Comparison of ENCODE assay signal across 15 cellular contexts in genomic region chr20:59035381-59035780, GRCh38. TPM values are rescaled to one million over a fixed set of nuclear protein-coding genes. Genes with fewer than 3 reads are reported as not detected.
DNase-seq lines count a peak whose midpoint lies in the region; ATAC-seq, FAIRE-seq and TF ChIP-seq lines count a peak whose summit lies in the region.
"Had no signal": no experiment of that assay in that cellular context is flagged by ENCODE, and none has a peak within 500 bp of the region (broad histone marks: within the 10 kb centered on the region; RNA-seq: fewer than 3 reads in every experiment).

No MANE protein-coding gene starts in this region.

- peaks cover 12 to 14% of the 10 kb centered on the region in 2 experiments; a peak in 4 of 5 replicates for H3K4me1 ChIP-seq in K562 (replicated peaks in 1 of 2; ENCODE audit: control insufficient read depth in 2 of 2, insufficient read depth in 2 of 2, low read length in 2 of 2)
- H3K4me1 ChIP-seq in neuronal stem cell (ENCODE audit: control insufficient read depth in 2 of 2, insufficient read depth in 1 of 2, low read depth in 1 of 2, low read length in 2 of 2), result peaks cover 4 to 24% of the 10 kb centered on the region in 2 donors

- FAIRE-seq in K562 (lab: Jason Lieb, UNC), result no peak

- H3K9me1 ChIP-seq in K562 (ENCODE audit: control insufficient read depth, insufficient read depth, low read length), result peaks cover 4% of the 10 kb centered on the region

- H4K20me1 ChIP-seq in K562 (replicated peaks; ENCODE audit: control insufficient read depth, insufficient read depth, low read length), result no peaks in the 10 kb centered on the region

- no peak overlapping the region for H2BK120ac ChIP-seq in neuronal stem cell (ENCODE audit: low read depth, low read length)

- H3K23ac ChIP-seq in neuronal stem cell (ENCODE audit: low read depth, low read length, poor library complexity), result no peak overlapping the region

- no peak overlapping the region for H2BK12ac ChIP-seq in neuronal stem cell (ENCODE audit: low read length)

- ATAC-seq in activated naive CD4-positive, alpha-beta T cell treated with anti-CD3 and anti-CD28 coated beads, Interleukin-2, amount 50 U/mL, for 72 hours, result no peak
- ATAC-seq in T-cell (replicated peaks in 1 of 4), result no peak
- ATAC-seq in K562, result no peak
- ATAC-seq: GM23338 had no signal

- no peak for TF ChIP-seq POLR2A in K562 (conservative IDR thresholded peaks at IDR 0.05)

- peaks cover 87% of the 10 kb centered on the region for H3K36me3 ChIP-seq in K562 (ENCODE audit: control insufficient read depth, insufficient read depth, low read length)
- H3K36me3 ChIP-seq in neuronal stem cell (replicated peaks in 1 of 2; ENCODE audit: control insufficient read depth in 2 of 2, insufficient read depth in 2 of 2, low read length in 2 of 2), result peaks cover 11 to 57% of the 10 kb centered on the region in 2 donors

- no peak overlapping the region for H2AFZ ChIP-seq in K562 (ENCODE audit: low read depth, low read length)
- no peak overlapping the region for H2AFZ ChIP-seq in neuronal stem cell (ENCODE audit: low read length)
- H2AFZ ChIP-seq: GM23338 had no signal

- TF ChIP-seq RAD21 in K562 (CRISPR knock-in tag; conservative IDR thresholded peaks at IDR 0.05 in 1 of 2, IDR thresholded peaks at IDR 0.05 in 1 of 2), result no peak

- DNase-seq in activated naive CD4-positive, alpha-beta T cell treated with anti-CD3 and anti-CD28 coated beads, Interleukin-2, amount 50 U/mL, for 72 hours (ENCODE audit: low spot score in 2 of 2), result no peak
- no peak for DNase-seq in T-cell
- no peak for DNase-seq in K562 (ENCODE audit: extremely low read depth in 1 of 4, low spot score in 3 of 4)
- no peak for DNase-seq in neuronal stem cell (ENCODE audit: low spot score)
- no peak for DNase-seq in NCI-H2196 (lab: John Stamatoyannopoulos, UW; ENCODE audit: unreplicated experiment)
- no peak for DNase-seq in cortex of kidney (lab: John Stamatoyannopoulos, UW)
- DNase-seq: DMS 273 treated with DMSO at 0.1 percent for 48 hours, NCI-H1436, NCI-H2029 treated with DMSO at 0.1 percent for 48 hours, NCI-H524, OCI-M1 had no signal

- H3K27ac ChIP-seq in K562 (ENCODE audit: extremely low read depth, low read depth, low read length), result no peak overlapping the region
- H3K27ac ChIP-seq in neuronal stem cell (replicated peaks; ENCODE audit: low read length), result no peak overlapping the region
- H3K27ac ChIP-seq: HL-60, RWPE1 had no signal

- WGBS in K562 (ENCODE audit: insufficient coverage, low coverage, missing lambda C conversion rate), result 90% methylated on average over 3 of the region's 3 CpGs
- WGBS in neuronal stem cell (ENCODE audit: extremely low coverage in 2 of 2, insufficient read length in 2 of 2, insufficient replicate concordance in 1 of 2), 2 donors, result no CpG with 5 or more reads among the region's 3 CpGs

- H3K9me3 ChIP-seq in K562 (replicated peaks; ENCODE audit: control insufficient read depth, insufficient read depth, low read depth, low read length) (no peaks in the 10 kb centered on the region), neuronal stem cell (replicated peaks in 1 of 2; ENCODE audit: control insufficient read depth in 2 of 2, insufficient read depth in 1 of 2, low read depth in 1 of 2, low read length in 2 of 2) (peaks cover 0 to 4% of the 10 kb centered on the region in 2 donors)

- no peaks in the 10 kb centered on the region for H3K9me3 Mint-ChIP-seq in activated naive CD4-positive, alpha-beta T cell treated with anti-CD3 and anti-CD28 coated beads, Interleukin-2, amount 50 U/mL, for 24 hours
- no peaks in the 10 kb centered on the region for H3K9me3 Mint-ChIP-seq in activated naive CD4-positive, alpha-beta T cell treated with anti-CD3 and anti-CD28 coated beads, Interleukin-2, amount 50 U/mL, for 72 hours
- H3K9me3 Mint-ChIP-seq in T-cell, result no peaks in the 10 kb centered on the region
- H3K9me3 Mint-ChIP-seq: GM23338 had no signal

- H3K9ac ChIP-seq in K562 (ENCODE audit: insufficient read depth in 1 of 2, low read depth in 2 of 2, low read length in 2 of 2) (no peak overlapping the region), neuronal stem cell (ENCODE audit: low read depth, low read length, poor library complexity) (no peak overlapping the region)

- H3K4me2 ChIP-seq in K562 (ENCODE audit: insufficient read depth, low read length), result no peak overlapping the region
- no peak overlapping the region for H3K4me2 ChIP-seq in neuronal stem cell (ENCODE audit: insufficient read depth, low read length, poor library complexity, severe bottlenecking)
- H3K4me2 ChIP-seq: GM23338 had no signal

- peak overlapping the region; percentile 53 for H3K27ac Mint-ChIP-seq in activated naive CD4-positive, alpha-beta T cell treated with anti-CD3 and anti-CD28 coated beads, Interleukin-2, amount 50 U/mL, for 24 hours
- no peak overlapping the region for H3K27ac Mint-ChIP-seq in activated naive CD4-positive, alpha-beta T cell treated with anti-CD3 and anti-CD28 coated beads, Interleukin-2, amount 50 U/mL, for 72 hours
- peak overlapping the region; percentile 15 to 62 for H3K27ac Mint-ChIP-seq in T-cell
- H3K27ac Mint-ChIP-seq: GM23338 had no signal

- no peaks in the 10 kb centered on the region for H3K27me3 Mint-ChIP-seq in activated naive CD4-positive, alpha-beta T cell treated with anti-CD3 and anti-CD28 coated beads, Interleukin-2, amount 50 U/mL, for 24 hours
- no peaks in the 10 kb centered on the region for H3K27me3 Mint-ChIP-seq in T-cell

- peaks cover 56% of the 10 kb centered on the region for H3K4me1 Mint-ChIP-seq in activated naive CD4-positive, alpha-beta T cell treated with anti-CD3 and anti-CD28 coated beads, Interleukin-2, amount 50 U/mL, for 24 hours
- H3K4me1 Mint-ChIP-seq in T-cell, result peaks cover 40 to 52% (median 51%) of the 10 kb centered on the region in 3 donors

- H3K27me3 ChIP-seq in K562 (ENCODE audit: control insufficient read depth in 2 of 2, insufficient read depth in 2 of 2, low read length in 2 of 2) (no peaks in the 10 kb centered on the region), neuronal stem cell (ENCODE audit: control insufficient read depth in 3 of 3, insufficient read depth in 3 of 3, low read depth in 1 of 3, low read length in 3 of 3) (no peaks in the 10 kb centered on the region)

- no TSS peak for BruUV-seq in K562 (replicated peaks; lab: Mats Ljungman, UMichigan)

- no peak for TF ChIP-seq EP300 in K562 (IDR thresholded peaks at IDR 0.05; ENCODE audit: low read length)

- no peak overlapping the region for H2BK15ac ChIP-seq in neuronal stem cell (ENCODE audit: low read length)

- H3K79me2 ChIP-seq in K562 (ENCODE audit: control insufficient read depth, insufficient read depth, low read length), result peaks cover 70% of the 10 kb centered on the region

- H2BK5ac ChIP-seq in neuronal stem cell (ENCODE audit: low read length), result no peak overlapping the region

- no peak overlapping the region for H3K14ac ChIP-seq in neuronal stem cell (ENCODE audit: low read length)

- H3K4ac ChIP-seq in neuronal stem cell (ENCODE audit: low read length), result no peak overlapping the region

- in situ Hi-C loops in K562 (cut with MboI), result no loop called here

- H3K79me1 ChIP-seq in neuronal stem cell (ENCODE audit: low read depth, low read length), result peaks cover 4% of the 10 kb centered on the region

- CTCF ChIA-PET in T-cell (lab: Charles Lee), result no interaction called here
- CTCF ChIA-PET in K562 (lab: Yijun Ruan, JAX; ENCODE audit: low intra/inter-chr PET ratio), result no interaction called here

- no peak overlapping the region for H3K18ac ChIP-seq in neuronal stem cell (ENCODE audit: low read length)

- H3K36me3 Mint-ChIP-seq in activated naive CD4-positive, alpha-beta T cell treated with anti-CD3 and anti-CD28 coated beads, Interleukin-2, amount 50 U/mL, for 24 hours, result peaks cover 30% of the 10 kb centered on the region
- peaks cover 25 to 26% of the 10 kb centered on the region in 2 donors for H3K36me3 Mint-ChIP-seq in activated naive CD4-positive, alpha-beta T cell treated with anti-CD3 and anti-CD28 coated beads, Interleukin-2, amount 50 U/mL, for 72 hours
- peaks cover 44% of the 10 kb centered on the region for H3K36me3 Mint-ChIP-seq in T-cell

- no peak overlapping the region for H2AK5ac ChIP-seq in neuronal stem cell (ENCODE audit: low read depth, low read length)

- H4K8ac ChIP-seq in neuronal stem cell (ENCODE audit: low read depth, low read length), result no peak overlapping the region

- no peak for TF ChIP-seq CTCF in K562 (IDR thresholded peaks at IDR 0.05 in 2 of 3, conservative IDR thresholded peaks at IDR 0.05 in 1 of 3; ENCODE audit: insufficient read depth in 2 of 3, low read depth in 1 of 3, low read length in 3 of 3)

- intact Hi-C loops in K562 (cut with micrococcal nuclease), result no loop called here

- H4K91ac ChIP-seq in neuronal stem cell (ENCODE audit: low read depth, low read length, poor library complexity), result no peak overlapping the region

- H3K4me3 Mint-ChIP-seq in activated naive CD4-positive, alpha-beta T cell treated with anti-CD3 and anti-CD28 coated beads, Interleukin-2, amount 50 U/mL, for 24 hours, result no peak overlapping the region
- no peak overlapping the region for H3K4me3 Mint-ChIP-seq in T-cell
- H3K4me3 Mint-ChIP-seq: GM23338 had no signal

- POLR2A ChIA-PET in T-cell (lab: Charles Lee) (no interaction called here), K562 (lab: Yijun Ruan, JAX) (no interaction called here)

- H3K4me3 ChIP-seq in K562, result no peak overlapping the region
- H3K4me3 ChIP-seq in neuronal stem cell (ENCODE audit: low read length in 2 of 2), result no peak overlapping the region
- H3K4me3 ChIP-seq: GM23338 had no signal

RNA-seq across cellular contexts. Expression of gene ATP5F1E, which starts 3.2 kb away (rescaled TPM):
- 10 to 100 TPM; 63.2 to 76.7 TPM for total RNA-seq in activated naive CD4-positive, alpha-beta T cell treated with anti-CD3 and anti-CD28 coated beads, Interleukin-2, amount 50 U/mL, for 72 hours
- total RNA-seq in T-cell, result 100 to 1,000 TPM in 1 of 5 donors, 10 to 100 TPM in 4; 50.6 to 105 (median 62.4) TPM
- 19.6 and 60.1 TPM in 2 replicates for total RNA-seq in K562 (2011; cell fraction: chromatin; rRNA removed; ENCODE audit: low replicate concordance)
- 23.8 and 27.5 TPM in 2 replicates for total RNA-seq in K562 (2011; cell fraction: nucleolus; rRNA removed)
- total RNA-seq in K562 (2011; cell fraction: nucleoplasm; rRNA removed), result 49.5 and 88.6 TPM in 2 replicates
- total RNA-seq in K562 (2014; rRNA removed), result 49.4 and 64.1 TPM in 2 replicates
- 113 and 123 TPM in 2 replicates for total RNA-seq in K562 (2014; rRNA removed; fragmentation: Illumina TruSeq; extraction: Trizol)
- 98.7 and 109 TPM in 2 replicates for total RNA-seq in K562 (2015; rRNA removed; fragmentation: Illumina TruSeq; extraction: Trizol)
- 125 and 146 TPM in 2 replicates for total RNA-seq in K562 (2021)
- 140 and 167 TPM in 2 replicates for polyA plus RNA-seq in K562 (2011; rRNA removed)
- 16.9 and 37.2 TPM in 2 replicates for polyA plus RNA-seq in K562 (2011; cell fraction: cytosol; rRNA removed)
- polyA plus RNA-seq in K562 (2011; cell fraction: nucleus; rRNA removed), result 32.8 and 51.1 TPM in 2 replicates
- polyA plus RNA-seq in K562 (2012), result 66.6 and 187 TPM in 2 replicates
- polyA plus RNA-seq in K562 (2014; fragmentation: Illumina TruSeq; extraction: Trizol), result 60.3 and 67.7 TPM in 2 replicates
- polyA plus RNA-seq in K562 (2014; fragmentation: Nextera tagmentation; extraction: Ambion mirVana), result 100 to 1,000 TPM; 161 to 162 TPM
- 109 and 117 TPM in 2 replicates for polyA plus RNA-seq in K562 (2014; rRNA removed)
- polyA minus RNA-seq in K562 (2011; rRNA and poly(A)+ RNA removed), result 36.3 and 47.6 TPM in 2 replicates
- polyA minus RNA-seq in K562 (2011; cell fraction: cytosol; rRNA and poly(A)+ RNA removed), result 19.7 and 24.7 TPM in 2 replicates
- polyA minus RNA-seq in K562 (2011; cell fraction: nucleus; rRNA and poly(A)+ RNA removed), result 53.0 and 99.3 TPM in 2 replicates
- polyA plus RNA-seq in neuronal stem cell (2013, experiment 1 of 2), result 74.0 TPM
- polyA plus RNA-seq in neuronal stem cell (2013, experiment 2 of 2), result 75.8 TPM

RNA-seq across cellular contexts. Expression of gene PRELID3B, which starts 7.2 kb away (rescaled TPM):
- 100 to 1,000 TPM; 118 to 170 TPM for total RNA-seq in activated naive CD4-positive, alpha-beta T cell treated with anti-CD3 and anti-CD28 coated beads, Interleukin-2, amount 50 U/mL, for 72 hours
- total RNA-seq in T-cell (10 to 100 TPM; 41.4 to 49.0 (median 43.6) TPM), K562 (2014; rRNA removed) (90.3 and 96.8 TPM in 2 replicates), K562 (2014; rRNA removed; fragmentation: Illumina TruSeq; extraction: Trizol) (136 and 140 TPM in 2 replicates), K562 (2015; rRNA removed; fragmentation: Illumina TruSeq; extraction: Trizol) (112 and 120 TPM in 2 replicates), K562 (2021) (99.5 and 105 TPM in 2 replicates)
- total RNA-seq in K562 (2011; cell fraction: chromatin; rRNA removed; ENCODE audit: low replicate concordance), result 17.7 and 24.8 TPM in 2 replicates
- total RNA-seq in K562 (2011; cell fraction: nucleolus; rRNA removed), result 16.8 and 22.2 TPM in 2 replicates
- 28.7 and 35.0 TPM in 2 replicates for total RNA-seq in K562 (2011; cell fraction: nucleoplasm; rRNA removed)
- polyA plus RNA-seq in K562 (2011; rRNA removed) (83.6 and 96.0 TPM in 2 replicates), K562 (2014; fragmentation: Illumina TruSeq; extraction: Trizol) (91.7 and 101 TPM in 2 replicates), K562 (2014; fragmentation: Nextera tagmentation; extraction: Ambion mirVana) (100 to 1,000 TPM; 156 to 186 TPM), K562 (2014; rRNA removed) (77.0 and 81.2 TPM in 2 replicates)
- polyA plus RNA-seq in K562 (2011; cell fraction: cytosol; rRNA removed), result 20.1 and 42.7 TPM in 2 replicates
- polyA plus RNA-seq in K562 (2011; cell fraction: nucleus; rRNA removed), result 74.4 and 76.8 TPM in 2 replicates
- polyA plus RNA-seq in K562 (2012), result 58.3 and 91.4 TPM in 2 replicates
- polyA minus RNA-seq in K562 (2011; rRNA and poly(A)+ RNA removed), result 151 and 154 TPM in 2 replicates
- polyA minus RNA-seq in K562 (2011; cell fraction: cytosol; rRNA and poly(A)+ RNA removed), result 93.2 and 97.4 TPM in 2 replicates
- 28.1 and 43.1 TPM in 2 replicates for polyA minus RNA-seq in K562 (2011; cell fraction: nucleus; rRNA and poly(A)+ RNA removed)
- 21.2 TPM for polyA plus RNA-seq in neuronal stem cell (2013, experiment 1 of 2)
- polyA plus RNA-seq in neuronal stem cell (2013, experiment 2 of 2), result 21.3 TPM

RNA-seq across cellular contexts. Expression of gene TUBB1, which starts 16.2 kb away (rescaled TPM):
- total RNA-seq in activated naive CD4-positive, alpha-beta T cell treated with anti-CD3 and anti-CD28 coated beads, Interleukin-2, amount 50 U/mL, for 72 hours, result under 1 TPM in 1 of 2 donors, not detected in 1; 0.09 TPM
- total RNA-seq in T-cell (1 to 10 TPM in 1 of 5 donors, under 1 TPM in 1, not detected in 3; 0.56 to 5.0 TPM), K562 (2014; rRNA removed) (1.7 and 2.1 TPM in 2 replicates), K562 (2014; rRNA removed; fragmentation: Illumina TruSeq; extraction: Trizol) (2.3 and 2.8 TPM in 2 replicates), K562 (2015; rRNA removed; fragmentation: Illumina TruSeq; extraction: Trizol) (2.0 and 2.4 TPM in 2 replicates), K562 (2021) (1.9 and 3.9 TPM in 2 replicates)
- total RNA-seq in K562 (2011; cell fraction: chromatin; rRNA removed; ENCODE audit: low replicate concordance), result 1.4 and 3.2 TPM in 2 replicates
- total RNA-seq in K562 (2011; cell fraction: nucleolus; rRNA removed), result 1.7 and 2.1 TPM in 2 replicates
- total RNA-seq in K562 (2011; cell fraction: nucleoplasm; rRNA removed), result 2.0 and 2.8 TPM in 2 replicates
- polyA plus RNA-seq in K562 (2011; rRNA removed) (1.1 and 3.6 TPM in 2 replicates), K562 (2014; fragmentation: Illumina TruSeq; extraction: Trizol) (3.1 and 4.1 TPM in 2 replicates), K562 (2014; fragmentation: Nextera tagmentation; extraction: Ambion mirVana) (1 to 10 TPM; 1.5 to 1.6 TPM), K562 (2014; rRNA removed) (1.9 and 3.0 TPM in 2 replicates)
- 0.69 and 3.4 TPM in 2 replicates for polyA plus RNA-seq in K562 (2011; cell fraction: cytosol; rRNA removed)
- 0.51 and 1.8 TPM in 2 replicates for polyA plus RNA-seq in K562 (2011; cell fraction: nucleus; rRNA removed)
- 2.3 and 3.8 TPM in 2 replicates for polyA plus RNA-seq in K562 (2012)
- 1.6 and 4.3 TPM in 2 replicates for polyA minus RNA-seq in K562 (2011; rRNA and poly(A)+ RNA removed)
- 0.64 and 1.7 TPM in 2 replicates for polyA minus RNA-seq in K562 (2011; cell fraction: cytosol; rRNA and poly(A)+ RNA removed)
- polyA minus RNA-seq in K562 (2011; cell fraction: nucleus; rRNA and poly(A)+ RNA removed), result 0.89 and 1.3 TPM in 2 replicates
- polyA plus RNA-seq in neuronal stem cell (2013, experiment 1 of 2), result not detected
- not detected for polyA plus RNA-seq in neuronal stem cell (2013, experiment 2 of 2)
- total RNA-seq: GM23338 had no signal
- polyA plus RNA-seq: GM23338 had no signal

RNA-seq across cellular contexts. Expression of gene CTSZ, which starts 28.3 kb away (rescaled TPM):
- 10 to 100 TPM; 36.3 to 37.1 TPM for total RNA-seq in activated naive CD4-positive, alpha-beta T cell treated with anti-CD3 and anti-CD28 coated beads, Interleukin-2, amount 50 U/mL, for 72 hours
- 10 to 100 TPM; 16.8 to 37.1 (median 26.1) TPM for total RNA-seq in T-cell
- 52.6 and 123 TPM in 2 replicates for total RNA-seq in K562 (2011; cell fraction: chromatin; rRNA removed; ENCODE audit: low replicate concordance)
- 146 and 149 TPM in 2 replicates for total RNA-seq in K562 (2011; cell fraction: nucleolus; rRNA removed)
- 120 and 126 TPM in 2 replicates for total RNA-seq in K562 (2011; cell fraction: nucleoplasm; rRNA removed)
- total RNA-seq in K562 (2014; rRNA removed), result 73.2 and 83.8 TPM in 2 replicates
- 62.6 and 63.8 TPM in 2 replicates for total RNA-seq in K562 (2014; rRNA removed; fragmentation: Illumina TruSeq; extraction: Trizol)
- total RNA-seq in K562 (2015; rRNA removed; fragmentation: Illumina TruSeq; extraction: Trizol), result 82.8 and 82.9 TPM in 2 replicates
- total RNA-seq in K562 (2021), result 84.7 and 97.7 TPM in 2 replicates
- 83.8 and 93.1 TPM in 2 replicates for polyA plus RNA-seq in K562 (2011; rRNA removed)
- polyA plus RNA-seq in K562 (2011; cell fraction: cytosol; rRNA removed), result 81.2 and 107 TPM in 2 replicates
- polyA plus RNA-seq in K562 (2011; cell fraction: nucleus; rRNA removed), result 54.7 and 64.6 TPM in 2 replicates
- polyA plus RNA-seq in K562 (2012), result 79.3 and 95.2 TPM in 2 replicates
- 123 and 143 TPM in 2 replicates for polyA plus RNA-seq in K562 (2014; fragmentation: Illumina TruSeq; extraction: Trizol)
- 1 to 10 TPM; 1.6 to 5.3 TPM for polyA plus RNA-seq in K562 (2014; fragmentation: Nextera tagmentation; extraction: Ambion mirVana)
- polyA plus RNA-seq in K562 (2014; rRNA removed), result 96.2 and 107 TPM in 2 replicates
- 59.9 and 68.2 TPM in 2 replicates for polyA minus RNA-seq in K562 (2011; rRNA and poly(A)+ RNA removed)
- 34.4 and 34.8 TPM in 2 replicates for polyA minus RNA-seq in K562 (2011; cell fraction: cytosol; rRNA and poly(A)+ RNA removed)
- 24.1 and 25.5 TPM in 2 replicates for polyA minus RNA-seq in K562 (2011; cell fraction: nucleus; rRNA and poly(A)+ RNA removed)
- polyA plus RNA-seq in neuronal stem cell (2013, experiment 1 of 2), result 32.2 TPM
- polyA plus RNA-seq in neuronal stem cell (2013, experiment 2 of 2), result 31.5 TPM

RNA-seq across cellular contexts. Expression of gene NELFCD, which starts 54.3 kb away (rescaled TPM):
- total RNA-seq in activated naive CD4-positive, alpha-beta T cell treated with anti-CD3 and anti-CD28 coated beads, Interleukin-2, amount 50 U/mL, for 72 hours, result 100 to 1,000 TPM; 123 to 159 TPM
- total RNA-seq in T-cell (10 to 100 TPM; 72.6 to 95.4 (median 90.4) TPM), K562 (2014; rRNA removed) (96.5 and 113 TPM in 2 replicates), K562 (2014; rRNA removed; fragmentation: Illumina TruSeq; extraction: Trizol) (77.9 and 80.6 TPM in 2 replicates), K562 (2015; rRNA removed; fragmentation: Illumina TruSeq; extraction: Trizol) (84.7 and 86.6 TPM in 2 replicates), K562 (2021) (111 and 116 TPM in 2 replicates)
- 499 and 562 TPM in 2 replicates for total RNA-seq in K562 (2011; cell fraction: chromatin; rRNA removed; ENCODE audit: low replicate concordance)
- total RNA-seq in K562 (2011; cell fraction: nucleolus; rRNA removed), result 227 and 235 TPM in 2 replicates
- total RNA-seq in K562 (2011; cell fraction: nucleoplasm; rRNA removed), result 274 and 301 TPM in 2 replicates
- polyA plus RNA-seq in K562 (2011; rRNA removed) (138 and 163 TPM in 2 replicates), K562 (2014; fragmentation: Illumina TruSeq; extraction: Trizol) (136 and 137 TPM in 2 replicates), K562 (2014; fragmentation: Nextera tagmentation; extraction: Ambion mirVana) (10 to 100 TPM; 11.7 to 22.2 TPM), K562 (2014; rRNA removed) (121 and 123 TPM in 2 replicates)
- 115 and 130 TPM in 2 replicates for polyA plus RNA-seq in K562 (2011; cell fraction: cytosol; rRNA removed)
- 305 and 361 TPM in 2 replicates for polyA plus RNA-seq in K562 (2011; cell fraction: nucleus; rRNA removed)
- polyA plus RNA-seq in K562 (2012), result 93.4 and 101 TPM in 2 replicates
- polyA minus RNA-seq in K562 (2011; rRNA and poly(A)+ RNA removed), result 159 and 203 TPM in 2 replicates
- 57.0 and 63.8 TPM in 2 replicates for polyA minus RNA-seq in K562 (2011; cell fraction: cytosol; rRNA and poly(A)+ RNA removed)
- polyA minus RNA-seq in K562 (2011; cell fraction: nucleus; rRNA and poly(A)+ RNA removed), result 68.1 and 105 TPM in 2 replicates
- polyA plus RNA-seq in neuronal stem cell (2013, experiment 1 of 2), result 55.6 TPM
- polyA plus RNA-seq in neuronal stem cell (2013, experiment 2 of 2), result 57.2 TPM

Comparison
In these comparisons a context has a peak if more than half of its experiments do, and no peak if none do; other contexts are left out.
1. H3K27ac Mint-ChIP-seq: peak in activated naive CD4-positive, alpha-beta T cell treated with anti-CD3 and anti-CD28 coated beads, Interleukin-2, amount 50 U/mL, for 24 hours (single experiment) and T-cell (2 of 2); none in activated naive CD4-positive, alpha-beta T cell treated with anti-CD3 and anti-CD28 coated beads, Interleukin-2, amount 50 U/mL, for 72 hours (0 of 2).